ENCODE assay signal across 19 cellular contexts in the genomic region with DNA sequence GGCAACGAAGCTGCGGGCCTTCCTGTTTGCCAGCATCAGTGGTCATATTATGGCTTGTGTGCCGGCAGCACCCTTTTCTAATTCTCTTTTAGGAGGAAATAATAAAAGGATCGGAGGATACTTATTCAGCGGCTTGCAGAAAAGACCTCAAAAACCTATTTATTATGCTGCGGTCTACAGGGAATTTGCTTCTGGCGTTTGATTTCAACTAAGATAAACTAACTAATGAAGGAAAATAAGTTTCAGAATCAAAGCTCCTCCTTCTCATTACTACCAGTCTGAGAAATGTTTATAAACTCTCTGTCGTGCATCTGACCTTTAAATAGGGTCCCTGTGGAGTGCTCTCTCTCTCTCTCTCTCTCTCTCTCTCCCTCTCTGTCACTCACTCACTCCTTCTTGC.
"Had no signal": no experiment of that assay in that cellular context is flagged by ENCODE, and none has a peak within 500 bp of the region (broad histone marks: within the 10 kb centered on the region; RNA-seq: fewer than 3 reads in every experiment).

No MANE protein-coding gene starts in this region.

- H3K4me3 Mint-ChIP-seq: activated B cell treated with CpG ODN at 0.5 μM for 24 hours; activated CD8-positive, alpha-beta T cell treated with anti-CD3 and anti-CD28 coated beads, Interleukin-2, amount 10 ng/mL, durations not matched to agents 7 days and 5 days; activated naive CD4-positive, alpha-beta T cell treated with anti-CD3 and anti-CD28 coated beads for 36 hours; activated T-cell treated with anti-CD3 and anti-CD28 coated beads, Interleukin-2, amount 50 U/mL, for 24 hours; brain; neural crest cell; stimulated activated effector memory CD8-positive, alpha-beta T cell treated with anti-CD3 and anti-CD28 coated beads, Interleukin-12 subunit alpha, Interleukin-12 subunit beta, amount 100 ng/mL, for 72 hours; T-cell had no signal

- H3K36me3 ChIP-seq: left lung, prostate gland, right atrium auricular region, upper lobe of right lung had no signal

- DNase-seq: activated B cell treated with CpG ODN at 0.5 μM for 24 hours; activated CD4-positive, alpha-beta T cell treated with anti-CD3 and anti-CD28 coated beads for 4 hours; activated CD8-positive, alpha-beta T cell treated with anti-CD3 and anti-CD28 coated beads, Interleukin-2, amount 10 ng/mL, durations not matched to agents 7 days and 5 days; activated naive CD4-positive, alpha-beta T cell treated with anti-CD3 and anti-CD28 coated beads for 36 hours; activated T-cell treated with anti-CD3 and anti-CD28 coated beads, Interleukin-2, amount 50 U/mL, for 24 hours; central memory CD4-positive, alpha-beta T cell; kidney; left lung; naive B cell; stimulated activated CD4-positive, alpha-beta T cell treated with anti-CD3 and anti-CD28 coated beads, Interleukin-2, amount 100 ng/mL, for 24 hours; T-cell; upper lobe of right lung had no signal

- H3K9me3 Mint-ChIP-seq: activated naive CD4-positive, alpha-beta T cell treated with anti-CD3 and anti-CD28 coated beads for 36 hours had no signal

- H3K27me3 Mint-ChIP-seq: activated B cell treated with CpG ODN at 0.5 μM for 24 hours; activated T-cell treated with anti-CD3 and anti-CD28 coated beads, Interleukin-2, amount 50 U/mL, for 24 hours; brain had no signal

- H3K27ac ChIP-seq: coronary artery, left lung, prostate gland, right atrium auricular region, upper lobe of right lung had no signal

- H3K27ac Mint-ChIP-seq: activated B cell treated with CpG ODN at 0.5 μM for 24 hours; activated CD8-positive, alpha-beta T cell treated with anti-CD3 and anti-CD28 coated beads, Interleukin-2, amount 10 ng/mL, durations not matched to agents 7 days and 5 days; activated naive CD4-positive, alpha-beta T cell treated with anti-CD3 and anti-CD28 coated beads for 36 hours; activated T-cell treated with anti-CD3 and anti-CD28 coated beads, Interleukin-2, amount 50 U/mL, for 24 hours; activated T-helper 2 cell treated with anti-CD3 and anti-CD28 coated beads, Interferon-gamma antibody, Interleukin-2, Interleukin-4, amounts not matched to agents 10 μg/mL and 5 μg/mL and 100 μg/mL, durations not matched to agents 14 hours and 24 hours and 36 hours; brain; naive B cell; stimulated activated effector memory CD8-positive, alpha-beta T cell treated with anti-CD3 and anti-CD28 coated beads, Interleukin-12 subunit alpha, Interleukin-12 subunit beta, amount 100 ng/mL, for 72 hours; T-cell had no signal

- ATAC-seq: activated CD8-positive, alpha-beta T cell treated with anti-CD3 and anti-CD28 coated beads, Interleukin-2, amount 10 ng/mL, durations not matched to agents 7 days and 5 days; left lung; stimulated activated effector memory CD8-positive, alpha-beta T cell treated with anti-CD3 and anti-CD28 coated beads, Interleukin-12 subunit alpha, Interleukin-12 subunit beta, amount 100 ng/mL, for 72 hours; T-cell; upper lobe of right lung had no signal

- H3K4me3 ChIP-seq: coronary artery, left lung, prostate gland, right atrium auricular region, upper lobe of right lung had no signal

- H3K9me3 ChIP-seq: left lung, prostate gland, right atrium auricular region, upper lobe of right lung had no signal

- H3K36me3 Mint-ChIP-seq: brain; naive B cell; stimulated activated effector memory CD8-positive, alpha-beta T cell treated with anti-CD3 and anti-CD28 coated beads, Interleukin-12 subunit alpha, Interleukin-12 subunit beta, amount 100 ng/mL, for 72 hours; T-cell had no signal

- H3K27me3 ChIP-seq: left lung, right atrium auricular region, upper lobe of right lung had no signal

- H3K4me1 ChIP-seq: prostate gland, right atrium auricular region had no signal

- H3K4me1 Mint-ChIP-seq: activated B cell treated with CpG ODN at 0.5 μM for 24 hours; naive B cell; neural crest cell; stimulated activated effector memory CD8-positive, alpha-beta T cell treated with anti-CD3 and anti-CD28 coated beads, Interleukin-12 subunit alpha, Interleukin-12 subunit beta, amount 100 ng/mL, for 72 hours; T-cell had no signal
